Comparison of ENCODE assay signal across 1 cellular context in the genomic region with DNA sequence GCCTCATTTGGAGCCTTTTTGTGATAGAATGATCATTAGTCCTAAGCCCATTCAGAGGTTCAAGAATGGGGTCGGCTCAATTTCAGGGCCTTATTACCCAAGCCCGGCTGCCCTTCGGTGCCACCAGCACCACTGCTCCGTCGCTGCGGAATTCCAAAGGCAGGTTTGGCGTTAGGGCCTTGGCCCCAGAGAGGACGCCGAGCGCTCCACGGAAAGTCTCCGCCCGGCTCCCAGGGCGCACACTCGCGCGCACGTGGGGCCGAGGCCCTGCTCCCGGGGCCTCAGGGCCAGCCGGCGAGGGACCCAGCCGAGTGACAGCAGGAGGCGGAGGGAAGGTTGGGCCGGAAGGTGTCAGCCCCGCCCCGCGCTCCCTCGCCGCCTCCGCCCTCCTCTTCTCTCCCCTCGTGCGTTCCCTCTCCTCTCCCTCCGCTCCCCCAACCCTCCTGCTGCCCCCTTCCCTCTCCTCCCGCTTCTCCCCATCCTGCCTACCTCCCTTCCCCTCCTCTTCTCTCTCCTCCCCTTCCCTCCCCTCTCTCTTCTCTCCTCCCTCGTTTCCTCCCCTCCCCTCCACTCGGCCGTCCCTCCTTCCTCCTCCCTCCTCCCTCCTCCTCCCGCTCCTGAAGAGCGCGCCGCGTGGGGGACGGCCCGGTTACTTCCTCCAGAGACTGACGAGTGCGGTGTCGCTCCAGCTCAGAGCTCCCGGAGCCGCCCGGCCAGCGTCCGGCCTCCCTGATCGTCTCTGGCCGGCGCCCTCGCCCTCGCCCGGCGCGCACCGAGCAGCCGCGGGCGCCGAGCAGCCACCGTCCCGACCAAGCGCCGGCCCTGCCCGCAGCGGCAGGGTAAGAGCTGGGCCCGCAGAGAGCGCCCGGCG.
TF ChIP-seq lines count a peak whose summit lies in the region.

A gene (plus strand): TSS at position 648 of the 871 bp plus-strand sequence. CDS start 4,106 bp downstream, outside the sequence.

TF ChIP-seq in HepG2, 621 proteins besides CTCF, POLR2A, EP300 and RAD21 (continued from another document):
- no peak for TF ChIP-seq KDM6A (CRISPR knock-in tag; IDR thresholded peaks at IDR 0.05; ENCODE audit: low read depth)
- TF ChIP-seq ZNF12 (CRISPR knock-in tag; IDR thresholded peaks at IDR 0.05), result no peak
- TF ChIP-seq, protein P1, sequence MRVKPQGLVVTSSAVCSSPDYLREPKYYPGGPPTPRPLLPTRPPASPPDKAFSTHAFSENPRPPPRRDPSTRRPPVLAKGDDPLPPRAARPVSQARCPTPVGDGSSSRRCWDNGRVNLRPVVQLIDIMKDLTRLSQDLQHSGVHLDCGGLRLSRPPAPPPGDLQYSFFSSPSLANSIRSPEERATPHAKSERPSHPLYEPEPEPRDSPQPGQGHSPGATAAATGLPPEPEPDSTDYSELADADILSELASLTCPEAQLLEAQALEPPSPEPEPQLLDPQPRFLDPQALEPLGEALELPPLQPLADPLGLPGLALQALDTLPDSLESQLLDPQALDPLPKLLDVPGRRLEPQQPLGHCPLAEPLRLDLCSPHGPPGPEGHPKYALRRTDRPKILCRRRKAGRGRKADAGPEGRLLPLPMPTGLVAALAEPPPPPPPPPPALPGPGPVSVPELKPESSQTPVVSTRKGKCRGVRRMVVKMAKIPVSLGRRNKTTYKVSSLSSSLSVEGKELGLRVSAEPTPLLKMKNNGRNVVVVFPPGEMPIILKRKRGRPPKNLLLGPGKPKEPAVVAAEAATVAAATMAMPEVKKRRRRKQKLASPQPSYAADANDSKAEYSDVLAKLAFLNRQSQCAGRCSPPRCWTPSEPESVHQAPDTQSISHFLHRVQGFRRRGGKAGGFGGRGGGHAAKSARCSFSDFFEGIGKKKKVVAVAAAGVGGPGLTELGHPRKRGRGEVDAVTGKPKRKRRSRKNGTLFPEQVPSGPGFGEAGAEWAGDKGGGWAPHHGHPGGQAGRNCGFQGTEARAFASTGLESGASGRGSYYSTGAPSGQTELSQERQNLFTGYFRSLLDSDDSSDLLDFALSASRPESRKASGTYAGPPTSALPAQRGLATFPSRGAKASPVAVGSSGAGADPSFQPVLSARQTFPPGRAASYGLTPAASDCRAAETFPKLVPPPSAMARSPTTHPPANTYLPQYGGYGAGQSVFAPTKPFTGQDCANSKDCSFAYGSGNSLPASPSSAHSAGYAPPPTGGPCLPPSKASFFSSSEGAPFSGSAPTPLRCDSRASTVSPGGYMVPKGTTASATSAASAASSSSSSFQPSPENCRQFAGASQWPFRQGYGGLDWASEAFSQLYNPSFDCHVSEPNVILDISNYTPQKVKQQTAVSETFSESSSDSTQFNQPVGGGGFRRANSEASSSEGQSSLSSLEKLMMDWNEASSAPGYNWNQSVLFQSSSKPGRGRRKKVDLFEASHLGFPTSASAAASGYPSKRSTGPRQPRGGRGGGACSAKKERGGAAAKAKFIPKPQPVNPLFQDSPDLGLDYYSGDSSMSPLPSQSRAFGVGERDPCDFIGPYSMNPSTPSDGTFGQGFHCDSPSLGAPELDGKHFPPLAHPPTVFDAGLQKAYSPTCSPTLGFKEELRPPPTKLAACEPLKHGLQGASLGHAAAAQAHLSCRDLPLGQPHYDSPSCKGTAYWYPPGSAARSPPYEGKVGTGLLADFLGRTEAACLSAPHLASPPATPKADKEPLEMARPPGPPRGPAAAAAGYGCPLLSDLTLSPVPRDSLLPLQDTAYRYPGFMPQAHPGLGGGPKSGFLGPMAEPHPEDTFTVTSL (CRISPR knock-in tag; IDR thresholded peaks at IDR 0.05; ENCODE audit: borderline replicate concordance), result peak; percentile 84
- peak; percentile 94 for TF ChIP-seq ZFX (CRISPR knock-in tag; IDR thresholded peaks at IDR 0.05; ENCODE audit: low read depth)
- TF ChIP-seq GTF2F1 (IDR thresholded peaks at IDR 0.05; ENCODE audit: low read length), result 0 out of 2 replicates have a peak, but pooled peaks have one; percentile 44
- TF ChIP-seq, protein P2, sequence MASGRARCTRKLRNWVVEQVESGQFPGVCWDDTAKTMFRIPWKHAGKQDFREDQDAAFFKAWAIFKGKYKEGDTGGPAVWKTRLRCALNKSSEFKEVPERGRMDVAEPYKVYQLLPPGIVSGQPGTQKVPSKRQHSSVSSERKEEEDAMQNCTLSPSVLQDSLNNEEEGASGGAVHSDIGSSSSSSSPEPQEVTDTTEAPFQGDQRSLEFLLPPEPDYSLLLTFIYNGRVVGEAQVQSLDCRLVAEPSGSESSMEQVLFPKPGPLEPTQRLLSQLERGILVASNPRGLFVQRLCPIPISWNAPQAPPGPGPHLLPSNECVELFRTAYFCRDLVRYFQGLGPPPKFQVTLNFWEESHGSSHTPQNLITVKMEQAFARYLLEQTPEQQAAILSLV (CRISPR knock-in tag; IDR thresholded peaks at IDR 0.05; ENCODE audit: borderline replicate concordance), result peak; percentile 76
- peak; percentile 92 for TF ChIP-seq HOXA9 (CRISPR knock-in tag; IDR thresholded peaks at IDR 0.05; ENCODE audit: borderline replicate concordance)
- peak; percentile 19; the same call in 1 of the 2 replicates for TF ChIP-seq HMG20A (CRISPR knock-in tag; IDR thresholded peaks at IDR 0.05; ENCODE audit: borderline replicate concordance)
- 0 out of 2 replicates have a peak, but pooled peaks have one; percentile 74 for TF ChIP-seq ZNF776 (CRISPR knock-in tag; IDR thresholded peaks at IDR 0.05)
- peak; percentile 85 for TF ChIP-seq ATF7-NPFF (CRISPR knock-in tag; IDR thresholded peaks at IDR 0.05; ENCODE audit: low read depth)
- no peak; the same call in 1 of the 2 replicates for TF ChIP-seq SAFB2 (CRISPR knock-in tag; IDR thresholded peaks at IDR 0.05; ENCODE audit: borderline replicate concordance, low read depth)
- no peak for TF ChIP-seq ZFP41 (CRISPR knock-in tag; IDR thresholded peaks at IDR 0.05; ENCODE audit: borderline replicate concordance)
- TF ChIP-seq GZF1 (CRISPR knock-in tag; IDR thresholded peaks at IDR 0.05), result peak; percentile 84
- no peak for TF ChIP-seq ZNF367 (CRISPR knock-in tag; IDR thresholded peaks at IDR 0.05; ENCODE audit: borderline replicate concordance)
- TF ChIP-seq NFKB2 (CRISPR knock-in tag; IDR thresholded peaks at IDR 0.05; ENCODE audit: borderline replicate concordance), result peak; percentile 94; the same call in 1 of the 2 replicates
- TF ChIP-seq, protein P3, sequence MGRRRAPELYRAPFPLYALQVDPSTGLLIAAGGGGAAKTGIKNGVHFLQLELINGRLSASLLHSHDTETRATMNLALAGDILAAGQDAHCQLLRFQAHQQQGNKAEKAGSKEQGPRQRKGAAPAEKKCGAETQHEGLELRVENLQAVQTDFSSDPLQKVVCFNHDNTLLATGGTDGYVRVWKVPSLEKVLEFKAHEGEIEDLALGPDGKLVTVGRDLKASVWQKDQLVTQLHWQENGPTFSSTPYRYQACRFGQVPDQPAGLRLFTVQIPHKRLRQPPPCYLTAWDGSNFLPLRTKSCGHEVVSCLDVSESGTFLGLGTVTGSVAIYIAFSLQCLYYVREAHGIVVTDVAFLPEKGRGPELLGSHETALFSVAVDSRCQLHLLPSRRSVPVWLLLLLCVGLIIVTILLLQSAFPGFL (CRISPR knock-in tag; IDR thresholded peaks at IDR 0.05), result no peak
- TF ChIP-seq, protein P4, sequence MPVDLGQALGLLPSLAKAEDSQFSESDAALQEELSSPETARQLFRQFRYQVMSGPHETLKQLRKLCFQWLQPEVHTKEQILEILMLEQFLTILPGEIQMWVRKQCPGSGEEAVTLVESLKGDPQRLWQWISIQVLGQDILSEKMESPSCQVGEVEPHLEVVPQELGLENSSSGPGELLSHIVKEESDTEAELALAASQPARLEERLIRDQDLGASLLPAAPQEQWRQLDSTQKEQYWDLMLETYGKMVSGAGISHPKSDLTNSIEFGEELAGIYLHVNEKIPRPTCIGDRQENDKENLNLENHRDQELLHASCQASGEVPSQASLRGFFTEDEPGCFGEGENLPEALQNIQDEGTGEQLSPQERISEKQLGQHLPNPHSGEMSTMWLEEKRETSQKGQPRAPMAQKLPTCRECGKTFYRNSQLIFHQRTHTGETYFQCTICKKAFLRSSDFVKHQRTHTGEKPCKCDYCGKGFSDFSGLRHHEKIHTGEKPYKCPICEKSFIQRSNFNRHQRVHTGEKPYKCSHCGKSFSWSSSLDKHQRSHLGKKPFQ (CRISPR knock-in tag; IDR thresholded peaks at IDR 0.05; ENCODE audit: insufficient replicate concordance), result peak; percentile 72
- TF ChIP-seq MTF2 (CRISPR knock-in tag; IDR thresholded peaks at IDR 0.05; ENCODE audit: borderline replicate concordance), result peak; percentile 69; the same call in 1 of the 2 replicates
